1 cellular context compared by ENCODE assay signal in genomic region chr5:107149243-107149642, GRCh38.
TF ChIP-seq lines count a peak whose summit lies in the region.

No MANE protein-coding gene starts in this region.

TF ChIP-seq in HepG2, 621 proteins besides CTCF, POLR2A, EP300 and RAD21 (continued from another document):
- TF ChIP-seq ZNF672 (CRISPR knock-in tag; IDR thresholded peaks at IDR 0.05) (no peak), ZNF367 (CRISPR knock-in tag; IDR thresholded peaks at IDR 0.05; ENCODE audit: borderline replicate concordance) (no peak)
